Comparison of ENCODE assay signal across 1 cellular context in genomic region chr12:51592034-51592705, GRCh38.
TF ChIP-seq lines count a peak whose summit lies in the region.

No MANE protein-coding gene starts in this region.

TF ChIP-seq in GM12878, 131 proteins besides CTCF, POLR2A, EP300 and RAD21:
- TF ChIP-seq PRDM15 (CRISPR knock-in tag; IDR thresholded peaks at IDR 0.05) (no peak), CBX3 (IDR thresholded peaks at IDR 0.05; ENCODE audit: borderline replicate concordance, low read depth) (no peak), CBFB (IDR thresholded peaks at IDR 0.05; ENCODE audit: low read depth) (no peak), RCOR1 (conservative IDR thresholded peaks at IDR 0.05; ENCODE audit: low read depth, low read length) (no peak)
